ENCODE assay signal across 21 cellular contexts in the genomic region with DNA sequence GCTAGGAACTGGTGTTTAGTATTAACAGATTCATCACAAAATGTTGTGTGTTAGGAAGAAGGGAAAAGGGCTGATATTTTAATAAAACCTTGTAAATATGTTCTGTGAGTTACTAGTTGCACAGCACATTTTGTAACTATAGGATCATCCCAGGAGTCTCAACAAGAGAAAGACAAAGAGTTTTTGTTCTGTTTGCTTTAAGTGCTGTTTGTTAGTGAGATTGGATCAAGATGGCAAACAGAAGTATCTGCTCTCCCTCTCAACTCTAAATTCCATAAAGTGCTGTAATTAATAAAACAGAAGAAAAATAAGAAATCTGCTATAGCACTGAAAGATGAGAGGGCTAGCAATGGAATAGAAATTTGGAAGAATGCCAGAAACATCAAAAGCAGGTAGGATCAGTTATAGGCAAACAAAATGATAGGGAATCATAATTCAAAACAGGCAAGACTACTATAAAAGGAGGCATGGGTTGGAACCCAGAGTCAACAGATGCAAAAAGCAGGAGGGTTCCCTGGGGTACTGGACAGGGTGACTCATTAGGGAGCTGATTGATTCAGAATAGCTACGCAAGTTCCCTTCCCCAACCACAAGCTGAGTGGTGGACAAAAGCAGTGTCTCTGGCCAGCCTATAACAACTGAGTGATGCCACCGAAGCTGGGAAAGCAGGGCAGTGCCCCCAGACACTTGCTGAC.
DNase-seq lines count a peak whose midpoint lies in the region; ATAC-seq, FAIRE-seq and TF ChIP-seq lines count a peak whose summit lies in the region.
"Had no signal": no experiment of that assay in that cellular context is flagged by ENCODE, and none has a peak within 500 bp of the region (broad histone marks: within the 10 kb centered on the region; RNA-seq: fewer than 3 reads in every experiment).

No MANE protein-coding gene starts in this region.

- no peaks in the 10 kb centered on the region for H3K27me3 ChIP-seq in endothelial cell of umbilical vein (ENCODE audit: control insufficient read depth in 2 of 2, insufficient read depth in 2 of 2, low read length in 2 of 2)
- H3K27me3 ChIP-seq: cardiac muscle cell, SJCRH30 had no signal

- intact Hi-C loops in endothelial cell of umbilical vein (cut with micrococcal nuclease) (no loop called here), left colon (cut with DNase I, micrococcal nuclease) (no loop called here)

- H2AFZ ChIP-seq in endothelial cell of umbilical vein (ENCODE audit: low read depth, low read length), result no peak overlapping the region

- TF ChIP-seq CTCF in endothelial cell of umbilical vein (IDR thresholded peaks at IDR 0.05; ENCODE audit: extremely low read depth in 1 of 2, insufficient read depth in 1 of 2, low read depth in 1 of 2, low read length in 2 of 2), result no peak

- no peaks in the 10 kb centered on the region for H3K9me3 ChIP-seq in endothelial cell of umbilical vein (replicated peaks; ENCODE audit: control insufficient read depth, insufficient read depth, low read length)
- H3K9me3 ChIP-seq: SJCRH30 had no signal

- H3K9me1 ChIP-seq in endothelial cell of umbilical vein (replicated peaks; ENCODE audit: control insufficient read depth, extremely low read depth, insufficient read depth, low read length), result no peaks in the 10 kb centered on the region

- H3K4me3 ChIP-seq in endothelial cell of umbilical vein (replicated peaks in 1 of 3; ENCODE audit: insufficient read depth in 1 of 3, low read depth in 1 of 3, low read length in 3 of 3), result no peak overlapping the region
- H3K4me3 ChIP-seq: cardiac muscle cell, SJCRH30, skin epidermis had no signal

- ATAC-seq in left colon, result no peak
- ATAC-seq: activated T-cell treated with anti-CD3 and anti-CD28 coated beads, Interleukin-2, amount 50 U/mL, for 4 hours; naive thymus-derived CD4-positive, alpha-beta T cell had no signal

- no peak for FAIRE-seq in endothelial cell of umbilical vein (lab: Jason Lieb, UNC)
- FAIRE-seq: GM12891, islet of Langerhans had no signal

- CTCF ChIA-PET in endothelial cell of umbilical vein (lab: Charles Lee), result no interaction called here

- BruUV-seq in endothelial cell of umbilical vein (replicated peaks; lab: Mats Ljungman, UMichigan), result no TSS peak

- H3K36me3 ChIP-seq in endothelial cell of umbilical vein (ENCODE audit: control insufficient read depth in 2 of 2, extremely low read depth in 1 of 2, insufficient read depth in 2 of 2, low read length in 2 of 2), result peaks cover 4 to 12% of the 10 kb centered on the region in 2 experiments
- H3K36me3 ChIP-seq: cardiac muscle cell had no signal

- no peak for TF ChIP-seq POLR2A in endothelial cell of umbilical vein (IDR thresholded peaks at IDR 0.05; ENCODE audit: low read depth, low read length)

- H4K20me1 ChIP-seq in endothelial cell of umbilical vein (replicated peaks; ENCODE audit: control insufficient read depth, extremely low read depth, insufficient read depth, low read length), result no peaks in the 10 kb centered on the region

- no peak overlapping the region for H3K4me2 ChIP-seq in endothelial cell of umbilical vein (ENCODE audit: insufficient read depth, low read length)

- H3K4me1 ChIP-seq in endothelial cell of umbilical vein (ENCODE audit: control insufficient read depth, extremely low read depth, insufficient read depth, low read length), result peaks cover 7% of the 10 kb centered on the region
- H3K4me1 ChIP-seq: SJCRH30 had no signal

- peak; percentile 26 for DNase-seq in DMS153 (lab: John Stamatoyannopoulos, UW)
- no peak for DNase-seq in DMS153 treated with DMSO at 0.1 percent for 48 hours (lab: John Stamatoyannopoulos, UW; ENCODE audit: unreplicated experiment)
- DNase-seq in NCI-H748 (lab: John Stamatoyannopoulos, UW; ENCODE audit: unreplicated experiment), result peak; percentile 49
- DNase-seq in endothelial cell of umbilical vein (ENCODE audit: low read depth, low spot score), result no peak
- peak; percentile 25 for DNase-seq in pons (ENCODE audit: low spot score)
- DNase-seq in anterior cingulate cortex (lab: John Stamatoyannopoulos, UW), result no peak
- no peak for DNase-seq in left colon
- DNase-seq in superior temporal gyrus (ENCODE audit: extremely low spot score), result no peak
- DNase-seq: activated CD4-positive, CD25-positive, alpha-beta regulatory T cell treated with anti-CD3 and anti-CD28 coated beads, Interleukin-2, amount 50 U/mL, for 72 hours; activated T-cell treated with anti-CD3 and anti-CD28 coated beads, Interleukin-2, amount 50 U/mL, for 4 hours; DMS 273 treated with DMSO at 0.1 percent for 48 hours; Karpas-422; naive thymus-derived CD4-positive, alpha-beta T cell; NCI-H510A treated with DMSO at 0.1 percent for 48 hours; SJCRH30; trophoblast cell had no signal

- H3K9ac ChIP-seq in endothelial cell of umbilical vein (replicated peaks; ENCODE audit: extremely low read depth, insufficient read depth, low read length), result no peak overlapping the region

- POLR2A ChIA-PET in endothelial cell of umbilical vein (lab: Charles Lee), result no interaction called here

- H3K27ac ChIP-seq in endothelial cell of umbilical vein (ENCODE audit: insufficient read depth, low read depth, low read length), result no peak overlapping the region
- H3K27ac ChIP-seq: 22Rv1, cardiac muscle cell, SJCRH30, skin epidermis had no signal

- H3K79me2 ChIP-seq in endothelial cell of umbilical vein (ENCODE audit: control insufficient read depth, insufficient read depth, low read length), result no peaks in the 10 kb centered on the region

- dilution Hi-C loops in endothelial cell of umbilical vein (cut with MboI; ENCODE audit: extremely low pct_ligation_motif_present, low sequenced_read_pairs), result no loop called here

TF ChIP-seq in endothelial cell of umbilical vein, 7 proteins besides CTCF, POLR2A, EP300 and RAD21:
- TF ChIP-seq FOS (IDR thresholded peaks at IDR 0.05; ENCODE audit: borderline replicate concordance, insufficient read depth, low read length) (no peak), POLR2AphosphoS5 (IDR thresholded peaks at IDR 0.05; ENCODE audit: insufficient read depth, low read depth, low read length) (peak; percentile 38)

Comparison
In these comparisons a context has a peak if more than half of its experiments do, and no peak if none do; other contexts are left out.
1. DNase-seq: peak in DMS153 (single experiment), NCI-H748 (single experiment) and pons (single experiment); none in DMS153 treated with DMSO at 0.1 percent for 48 hours (single experiment), endothelial cell of umbilical vein (single experiment), anterior cingulate cortex (0 of 58), left colon (0 of 2) and superior temporal gyrus (single experiment).